In the genomic region with DNA sequence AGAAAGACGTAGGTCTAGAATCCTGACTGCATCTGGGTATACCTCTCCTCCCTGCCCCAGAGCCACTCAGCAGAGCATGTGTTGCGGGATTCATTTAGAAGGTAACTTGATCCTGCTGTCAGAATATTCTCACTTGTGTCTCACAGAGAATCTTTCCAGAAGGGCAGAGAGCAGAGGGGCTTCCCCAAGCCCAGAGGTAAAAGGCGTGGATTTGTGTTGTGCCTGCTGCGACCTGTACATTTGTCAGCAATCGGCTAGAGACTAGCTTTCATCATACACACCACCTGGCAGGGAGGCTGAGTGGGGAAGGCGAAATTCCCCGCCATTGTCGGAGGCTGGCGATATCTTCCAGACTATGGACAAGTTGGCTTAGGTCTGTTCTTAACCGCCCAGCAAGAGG, we compare ENCODE assay signal across 14 cellular contexts.
A peak's percentile ranks its signal among the peaks of the same experiment; 100 is the strongest.
DNase-seq lines count a peak whose midpoint lies in the region; ATAC-seq and TF ChIP-seq lines count a peak whose summit lies in the region.
"Had no signal": no experiment of that assay in that cellular context is flagged by ENCODE, and none has a peak within 500 bp of the region (broad histone marks: within the 10 kb centered on the region; RNA-seq: fewer than 3 reads in every experiment).

No MANE protein-coding gene starts in this region.

- ATAC-seq in foreskin keratinocyte: peak; percentile 92
- no peak for ATAC-seq in psoas muscle

- H3K36me3 ChIP-seq in H7 (replicated peaks; ENCODE audit: control insufficient read depth, insufficient read depth, low read length): no peaks in the 10 kb centered on the region
- no peaks in the 10 kb centered on the region for H3K36me3 ChIP-seq in spleen
- H3K36me3 ChIP-seq in psoas muscle (ENCODE audit: insufficient read depth in 1 of 2, low read depth in 1 of 2): no peaks in the 10 kb centered on the region
- H3K36me3 ChIP-seq in esophagus muscularis mucosa: no peaks in the 10 kb centered on the region

- DNase-seq in H7 (peak; percentile 48), NCI-H2171 treated with DMSO at 0.1 percent for 48 hours (lab: John Stamatoyannopoulos, UW) (peak; percentile 17), foreskin keratinocyte (peak; percentile 74 to 83), spleen (peak; percentile 27), psoas muscle (no peak), esophagus muscularis mucosa (ENCODE audit: extremely low spot score) (no peak), C1 segment of cervical spinal cord (lab: John Stamatoyannopoulos, UW) (no peak)
- DNase-seq: CD4-positive, alpha-beta memory T cell; DMS153; DMS79 treated with DMSO at 0.1 percent for 48 hours; EL; H9; IMR-90 had no signal

- TF ChIP-seq POLR2A in spleen (IDR thresholded peaks at IDR 0.05) (no peak), esophagus muscularis mucosa (IDR thresholded peaks at IDR 0.05; ENCODE audit: low read depth) (no peak)

- intact Hi-C loops in spleen (cut with DNase I; ENCODE audit: low total_unique reads): no loop called here
- intact Hi-C loops in psoas muscle (cut with DNase I): no loop called here
- intact Hi-C loops in esophagus muscularis mucosa (cut with DNase I): no loop called here

- no peak overlapping the region for H3K4me3 ChIP-seq in H7 (ENCODE audit: insufficient read depth, low read depth, low read length)
- no peak overlapping the region for H3K4me3 ChIP-seq in spleen
- no peak overlapping the region for H3K4me3 ChIP-seq in psoas muscle
- H3K4me3 ChIP-seq in esophagus muscularis mucosa: no peak overlapping the region

- TF ChIP-seq EP300 in esophagus muscularis mucosa (IDR thresholded peaks at IDR 0.05): no peak

- H3K27ac ChIP-seq in foreskin keratinocyte: peak overlapping the region; percentile 42
- no peak overlapping the region for H3K27ac ChIP-seq in spleen
- no peak overlapping the region for H3K27ac ChIP-seq in psoas muscle
- no peak overlapping the region for H3K27ac ChIP-seq in esophagus muscularis mucosa (replicated peaks in 1 of 4)
- H3K27ac ChIP-seq: C4-2B had no signal

- no peak for TF ChIP-seq CTCF in foreskin keratinocyte (conservative IDR thresholded peaks at IDR 0.05)
- TF ChIP-seq CTCF in spleen (IDR thresholded peaks at IDR 0.05 in 8 of 11, conservative IDR thresholded peaks at IDR 0.05 in 3 of 11): no peak
- TF ChIP-seq CTCF in psoas muscle (IDR thresholded peaks at IDR 0.05): no peak
- no peak for TF ChIP-seq CTCF in esophagus muscularis mucosa (IDR thresholded peaks at IDR 0.05)

- 90 to 97% (median 93%) methylated on average over 9 to 10 of the region's 10 CpGs for WGBS in spleen, 5 donors
- WGBS in psoas muscle, 3 donors: 84 to 89% (median 88%) methylated on average over 10 of the region's 10 CpGs
- 95% methylated on average over 10 of the region's 10 CpGs for WGBS in esophagus muscularis mucosa

- H3K9me3 ChIP-seq in spleen (peaks cover 0 to 4% (median 0%) of the 10 kb centered on the region in 8 donors), psoas muscle (no peaks in the 10 kb centered on the region), esophagus muscularis mucosa (peaks cover 0 to 2% (median under 1%) of the 10 kb centered on the region in 4 donors)

- H3K27me3 ChIP-seq in H7 (ENCODE audit: control insufficient read depth, insufficient read depth, low read length) (no peaks in the 10 kb centered on the region), foreskin keratinocyte (no peaks in the 10 kb centered on the region), spleen (replicated peaks in 1 of 7) (peaks cover 0 to 30% (median 0%) of the 10 kb centered on the region in 7 donors), psoas muscle (ENCODE audit: insufficient read depth in 3 of 3, low read length in 2 of 3) (no peaks in the 10 kb centered on the region), esophagus muscularis mucosa (peaks cover 0 to 4% (median 0%) of the 10 kb centered on the region in 4 donors)

- no peaks in the 10 kb centered on the region for H3K4me1 ChIP-seq in foreskin keratinocyte
- H3K4me1 ChIP-seq in spleen: no peaks in the 10 kb centered on the region
- H3K4me1 ChIP-seq in psoas muscle: no peaks in the 10 kb centered on the region
- no peaks in the 10 kb centered on the region for H3K4me1 ChIP-seq in esophagus muscularis mucosa

Comparison
In these comparisons a context has a peak if more than half of its experiments do, and no peak if none do; other contexts are left out.
1. DNase-seq: peak in H7 (single experiment), NCI-H2171 treated with DMSO at 0.1 percent for 48 hours (single experiment), foreskin keratinocyte (2 of 2) and spleen (single experiment); none in psoas muscle (0 of 2), esophagus muscularis mucosa (single experiment) and C1 segment of cervical spinal cord (0 of 14).